Comparison of ENCODE assay signal across 8 cellular contexts in the genomic region with DNA sequence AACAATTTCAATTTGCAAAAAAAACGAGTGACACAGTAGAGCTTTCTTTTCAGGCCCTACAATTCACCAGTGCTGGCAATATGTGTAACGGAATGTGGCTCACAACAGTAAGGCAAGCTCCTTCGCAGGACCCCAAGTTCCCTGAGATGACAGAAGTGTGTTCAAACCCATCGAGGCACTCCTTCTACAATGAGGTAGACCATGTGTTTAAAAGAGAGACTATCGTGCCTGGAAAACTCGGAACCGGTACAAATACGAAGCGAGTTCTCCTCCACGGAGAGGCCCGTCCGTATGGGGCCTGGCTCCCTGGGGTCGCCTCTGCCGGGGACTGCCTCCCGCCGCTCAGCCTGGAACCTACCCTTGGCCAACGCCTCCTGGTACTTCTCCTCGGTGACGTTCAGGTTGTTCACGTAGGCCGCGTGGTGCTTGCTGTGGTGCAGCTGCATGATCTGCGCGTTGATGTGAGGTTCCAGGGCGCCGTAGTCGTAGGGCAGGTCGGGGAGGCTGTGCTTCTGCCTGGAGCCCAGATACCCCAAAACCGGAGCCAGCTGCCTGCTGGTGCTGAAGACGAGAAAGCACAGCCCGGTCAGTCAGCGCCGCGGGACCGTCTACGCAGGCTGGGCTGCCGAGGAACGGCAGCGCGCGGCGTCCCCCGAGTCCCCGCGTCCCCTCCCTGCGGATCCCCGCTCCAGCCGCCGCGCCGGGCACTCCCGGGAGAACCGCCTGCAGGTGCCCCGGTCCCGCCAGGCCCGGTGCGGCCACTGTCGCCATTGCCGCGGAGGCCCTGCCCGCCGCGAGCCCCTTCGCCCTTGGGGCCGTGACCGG. TPM values are rescaled to one million over a fixed set of nuclear protein-coding genes. Genes with fewer than 3 reads are reported as not detected.
DNase-seq lines count a peak whose midpoint lies in the region; ATAC-seq and TF ChIP-seq lines count a peak whose summit lies in the region.

No MANE protein-coding gene starts in this region.

- H3K4me1 ChIP-seq in mucosa of rectum (ENCODE audit: control insufficient read depth in 2 of 2, insufficient read depth in 2 of 2, low read length in 2 of 2), result peaks cover 22 to 24% of the 10 kb centered on the region in 2 donors

- peak overlapping the region; percentile 96 to 97 for H3K27ac ChIP-seq in mucosa of rectum (ENCODE audit: low read depth in 2 of 2, low read length in 2 of 2)

- peak; percentile 31 for DNase-seq in A172 (ENCODE audit: low spot score)
- DNase-seq in NCI-H526 (lab: John Stamatoyannopoulos, UW), result peak; percentile 37 to 71
- DNase-seq in activated CD8-positive, alpha-beta memory T cell treated with anti-CD3 and anti-CD28 coated beads, Interleukin-2, amount 50 U/mL, for 4 hours, result peak; percentile 57
- peak; percentile 71 for DNase-seq in epithelial cell of esophagus (ENCODE audit: low read depth)
- peak; percentile 26 for DNase-seq in stimulated activated CD8-positive, alpha-beta memory T cell treated with anti-CD3 and anti-CD28 coated beads, Interleukin-7, amount 100 ng/mL, for 24 hours (ENCODE audit: low read depth)

- H3K36me3 ChIP-seq in mucosa of rectum (ENCODE audit: control insufficient read depth in 2 of 2, insufficient read depth in 2 of 2, low read length in 2 of 2), result peaks cover 10 to 14% of the 10 kb centered on the region in 2 donors

- H3K27me3 ChIP-seq in mucosa of rectum (ENCODE audit: control insufficient read depth in 2 of 2, insufficient read depth in 2 of 2, low read length in 2 of 2), result no peaks in the 10 kb centered on the region

- H3K9me3 ChIP-seq in mucosa of rectum (ENCODE audit: control insufficient read depth in 2 of 2, low read length in 2 of 2), result no peaks in the 10 kb centered on the region

- ATAC-seq in GM18858 (IDR thresholded peaks at IDR 0.05; ENCODE audit: unreplicated experiment) (peak; percentile 22), HG03066 (IDR thresholded peaks at IDR 0.05; ENCODE audit: low read depth, unreplicated experiment) (peak; percentile 37)

- no peak for TF ChIP-seq CTCF in epithelial cell of esophagus (IDR thresholded peaks at IDR 0.05; ENCODE audit: insufficient read depth, low read depth, low read length, missing control alignments)

- peak overlapping the region; percentile 69 to 97 for H3K9ac ChIP-seq in mucosa of rectum (ENCODE audit: low read depth in 1 of 2, low read length in 2 of 2)

- peak overlapping the region; percentile 63 for H3K4me3 ChIP-seq in epithelial cell of esophagus (ENCODE audit: low read length)
- peak overlapping the region; percentile 78 to 79 for H3K4me3 ChIP-seq in mucosa of rectum (ENCODE audit: low read length in 2 of 2)

RNA-seq across cellular contexts. Expression of a gene that starts 0.5 kb away (rescaled TPM):
- total RNA-seq in A172 (2014; rRNA removed; shearing (Covaris generic)), result 155 and 160 TPM in 2 replicates

RNA-seq across cellular contexts. Expression of a gene that starts 34.8 kb away (rescaled TPM):
- 98.3 and 115 TPM in 2 replicates for total RNA-seq in A172 (2014; rRNA removed; shearing (Covaris generic))

Comparison
In these comparisons a context has a peak if more than half of its experiments do, and no peak if none do; other contexts are left out.
1. Peak in every context shown above with its lines: DNase-seq, ATAC-seq, H3K4me3 ChIP-seq and H3K27ac ChIP-seq.